ENCODE assay signal across 28 cellular contexts in genomic region chr2:150415022-150415421, GRCh38.
"Had no signal": no experiment of that assay in that cellular context is flagged by ENCODE, and none has a peak within 500 bp of the region (broad histone marks: within the 10 kb centered on the region; RNA-seq: fewer than 3 reads in every experiment).

No MANE protein-coding gene starts in this region.

- H3K27me3 ChIP-seq: ascending aorta had no signal

- H3K27ac ChIP-seq: ascending aorta, cardiac muscle cell, VCaP had no signal

- ATAC-seq: activated CD8-positive, alpha-beta T cell treated with anti-CD3 and anti-CD28 coated beads for 36 hours; activated naive CD8-positive, alpha-beta T cell treated with anti-CD3 and anti-CD28 coated beads, Interleukin-2, amount 50 U/mL, for 24 hours had no signal

- H3K36me3 ChIP-seq: ascending aorta, cardiac muscle cell had no signal

- FAIRE-seq: bronchial epithelial cell, TTC549 had no signal

- H3K4me1 ChIP-seq: ascending aorta had no signal

- H3K9me3 ChIP-seq: ascending aorta had no signal

- DNase-seq: activated B cell treated with CpG ODN at 0.5 μM for 24 hours; activated CD4-positive, alpha-beta memory T cell treated with anti-CD3 and anti-CD28 coated beads for 36 hours; activated CD4-positive, alpha-beta T cell treated with anti-CD3 and anti-CD28 coated beads for 4 hours; activated CD4-positive, alpha-beta T cell treated with anti-CD3 and anti-CD28 coated beads, Interleukin-2, amount 50 U/mL, for 1 hour; activated CD4-positive, alpha-beta T cell treated with anti-CD3 and anti-CD28 coated beads, Interleukin-2, amount 50 U/mL, for 4 hours; activated CD4-positive, CD25-positive, alpha-beta regulatory T cell treated with anti-CD3 and anti-CD28 coated beads, Interleukin-2, amount 50 U/mL, for 72 hours; activated CD8-positive, alpha-beta memory T cell treated with anti-CD3 and anti-CD28 coated beads, Interleukin-2, amount 50 U/mL, for 4 hours; activated CD8-positive, alpha-beta T cell treated with anti-CD3 and anti-CD28 coated beads for 36 hours; activated effector memory CD4-positive, alpha-beta T cell treated with Interleukin-2 at 50 U/mL for 16 hours; activated gamma-delta T cell; activated naive CD4-positive, alpha-beta T cell treated with anti-CD3 and anti-CD28 coated beads, Interleukin-2, amount 10 ng/mL, durations not matched to agents 7 days and 5 days; activated naive CD4-positive, alpha-beta T cell treated with Interleukin-2 at 50 U/mL for 16 hours; activated naive CD8-positive, alpha-beta T cell treated with anti-CD3 and anti-CD28 coated beads, Interleukin-2, amount 10 ng/mL, durations not matched to agents 7 days and 5 days; activated naive CD8-positive, alpha-beta T cell treated with anti-CD3 and anti-CD28 coated beads, Interleukin-2, amount 50 U/mL, for 24 hours; activated T-cell treated with anti-CD3 and anti-CD28 coated beads for 4 hours; activated T-cell treated with anti-CD3 and anti-CD28 coated beads, Interleukin-2, amount 50 U/mL, for 1 hour; activated T-cell treated with anti-CD3 and anti-CD28 coated beads, Interleukin-2, amount 50 U/mL, for 48 hours; amygdala; anterior cingulate cortex; caudate nucleus; cerebellar nuclear complex; T-helper 2 cell; T-helper 9 cell had no signal

- H3K4me3 ChIP-seq: ascending aorta, cardiac muscle cell had no signal
